Comparison of ENCODE assay signal across 1 cellular context in the genomic region with DNA sequence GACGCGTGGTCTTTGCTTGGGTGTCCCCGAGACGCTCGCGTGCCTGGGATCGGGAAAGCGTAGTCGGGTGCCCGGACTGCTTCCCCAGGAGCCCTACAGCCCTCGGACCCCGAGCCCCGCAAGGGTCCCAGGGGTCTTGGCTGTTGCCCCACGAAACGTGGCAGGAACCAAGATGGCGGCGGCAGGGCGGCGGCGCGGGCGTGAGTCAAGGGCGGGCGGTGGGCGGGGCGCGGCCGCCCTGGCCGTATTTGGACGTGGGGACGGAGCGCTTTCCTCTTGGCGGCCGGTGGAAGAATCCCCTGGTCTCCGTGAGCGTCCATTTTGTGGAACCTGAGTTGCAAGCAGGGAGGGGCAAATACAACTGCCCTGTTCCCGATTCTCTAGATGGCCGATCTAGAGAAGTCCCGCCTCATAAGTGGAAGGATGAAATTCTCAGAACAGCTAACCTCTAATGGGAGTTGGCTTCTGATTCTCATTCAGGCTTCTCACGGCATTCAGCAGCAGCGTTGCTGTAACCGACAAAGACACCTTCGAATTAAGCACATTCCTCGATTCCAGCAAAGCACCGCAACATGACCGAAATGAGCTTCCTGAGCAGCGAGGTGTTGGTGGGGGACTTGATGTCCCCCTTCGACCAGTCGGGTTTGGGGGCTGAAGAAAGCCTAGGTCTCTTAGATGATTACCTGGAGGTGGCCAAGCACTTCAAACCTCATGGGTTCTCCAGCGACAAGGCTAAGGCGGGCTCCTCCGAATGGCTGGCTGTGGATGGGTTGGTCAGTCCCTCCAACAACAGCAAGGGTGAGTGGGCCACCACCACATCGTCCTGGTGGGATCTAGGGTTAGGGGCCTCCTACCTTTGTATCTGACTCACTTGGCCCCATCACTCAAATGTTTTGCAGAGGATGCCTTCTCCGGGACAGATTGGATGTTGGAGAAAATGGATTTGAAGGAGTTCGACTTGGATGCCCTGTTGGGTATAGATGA.
TF ChIP-seq lines count a peak whose summit lies in the region.

No MANE protein-coding gene starts in this region.

TF ChIP-seq in K562, 482 proteins besides CTCF, POLR2A, EP300 and RAD21 (continued from another document):
- TF ChIP-seq SIRT6 (IDR thresholded peaks at IDR 0.05; ENCODE audit: low read depth, low read length) (peak; percentile 83), ZSCAN32 (CRISPR knock-in tag; IDR thresholded peaks at IDR 0.05) (no peak), KLF6 (CRISPR knock-in tag; IDR thresholded peaks at IDR 0.05; ENCODE audit: borderline replicate concordance) (peak; percentile 84), PCBP1 (IDR thresholded peaks at IDR 0.05; ENCODE audit: low read depth, low read length, poor library complexity, severe bottlenecking) (peak; percentile 52), ILF3 (IDR thresholded peaks at IDR 0.05; ENCODE audit: borderline replicate concordance) (no peak)
- TF ChIP-seq, protein P1, sequence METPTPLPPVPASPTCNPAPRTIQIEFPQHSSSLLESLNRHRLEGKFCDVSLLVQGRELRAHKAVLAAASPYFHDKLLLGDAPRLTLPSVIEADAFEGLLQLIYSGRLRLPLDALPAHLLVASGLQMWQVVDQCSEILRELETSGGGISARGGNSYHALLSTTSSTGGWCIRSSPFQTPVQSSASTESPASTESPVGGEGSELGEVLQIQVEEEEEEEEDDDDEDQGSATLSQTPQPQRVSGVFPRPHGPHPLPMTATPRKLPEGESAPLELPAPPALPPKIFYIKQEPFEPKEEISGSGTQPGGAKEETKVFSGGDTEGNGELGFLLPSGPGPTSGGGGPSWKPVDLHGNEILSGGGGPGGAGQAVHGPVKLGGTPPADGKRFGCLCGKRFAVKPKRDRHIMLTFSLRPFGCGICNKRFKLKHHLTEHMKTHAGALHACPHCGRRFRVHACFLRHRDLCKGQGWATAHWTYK (CRISPR knock-in tag; IDR thresholded peaks at IDR 0.05): peak; percentile 97
TF ChIP-seq in K562: peak in this region for 37.
